ENCODE assay signal across 21 cellular contexts in the genomic region with DNA sequence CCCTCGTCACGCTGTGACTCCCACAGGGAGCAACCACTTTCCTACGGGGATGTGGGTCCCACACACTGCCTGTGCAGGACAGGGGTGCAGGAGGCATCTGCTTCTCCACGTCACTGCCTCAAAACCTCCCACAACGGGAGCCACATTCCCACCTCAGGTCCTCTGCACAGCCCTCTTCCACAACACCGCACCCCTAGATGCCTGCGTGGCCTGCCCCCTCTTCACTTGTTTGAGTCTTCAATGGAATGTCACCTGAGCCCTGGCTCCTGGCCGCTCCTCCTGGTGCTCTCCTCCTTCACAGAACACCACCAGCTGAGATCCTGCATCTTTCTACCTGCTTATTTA.
DNase-seq lines count a peak whose midpoint lies in the region; ATAC-seq and TF ChIP-seq lines count a peak whose summit lies in the region.
"Had no signal": no experiment of that assay in that cellular context is flagged by ENCODE, and none has a peak within 500 bp of the region (broad histone marks: within the 10 kb centered on the region; RNA-seq: fewer than 3 reads in every experiment).

No MANE protein-coding gene starts in this region.

- H3K4me1 Mint-ChIP-seq in endodermal cell = peaks cover 42% of the 10 kb centered on the region

- no peaks in the 10 kb centered on the region for H3K9me3 ChIP-seq in right cardiac atrium (ENCODE audit: control insufficient read depth, low read length)
- no peaks in the 10 kb centered on the region for H3K9me3 ChIP-seq in endodermal cell (ENCODE audit: control insufficient read depth, low read length)
- no peaks in the 10 kb centered on the region for H3K9me3 ChIP-seq in upper lobe of right lung
- no peaks in the 10 kb centered on the region for H3K9me3 ChIP-seq in WERI-Rb-1 (ENCODE audit: severe bottlenecking)
- H3K9me3 ChIP-seq: esophagus muscularis mucosa, neutrophil, Peyer's patch, SK-N-SH, transverse colon had no signal

- peaks cover 12% of the 10 kb centered on the region for H3K9me3 Mint-ChIP-seq in endodermal cell
- H3K9me3 Mint-ChIP-seq: activated T-helper 2 cell treated with anti-CD3 and anti-CD28 coated beads, Interferon-gamma antibody, Interleukin-2, Interleukin-4, amounts not matched to agents 10 μg/mL and 5 μg/mL and 100 μg/mL, durations not matched to agents 14 hours and 24 hours and 36 hours; CD4-positive, CD25-positive, alpha-beta regulatory T cell had no signal

- H3K27ac Mint-ChIP-seq in endodermal cell = peak overlapping the region; percentile 87
- H3K27ac Mint-ChIP-seq: activated T-helper 2 cell treated with anti-CD3 and anti-CD28 coated beads, Interferon-gamma antibody, Interleukin-2, Interleukin-4, amounts not matched to agents 10 μg/mL and 5 μg/mL and 100 μg/mL, durations not matched to agents 14 hours and 24 hours and 36 hours had no signal

- no peak overlapping the region for H3K9ac ChIP-seq in endodermal cell (ENCODE audit: extremely low read depth, low read length, poor library complexity, severe bottlenecking)
- H3K9ac ChIP-seq: SK-N-SH had no signal

- 98% methylated on average over 8 of the region's 8 CpGs for WGBS in right cardiac atrium
- WGBS in endodermal cell (ENCODE audit: insufficient coverage in 1 of 2, insufficient read length in 1 of 2), 2 experiments = 90 to 91% methylated on average over 7 to 8 of the region's 8 CpGs

- H3K27me3 Mint-ChIP-seq in endodermal cell (ENCODE audit: insufficient read depth) = no peaks in the 10 kb centered on the region
- H3K27me3 Mint-ChIP-seq: CD4-positive, CD25-positive, alpha-beta regulatory T cell had no signal

- H3K4me3 ChIP-seq in right cardiac atrium (ENCODE audit: low read length) = no peak overlapping the region
- no peak overlapping the region for H3K4me3 ChIP-seq in endodermal cell (ENCODE audit: low read length)
- H3K4me3 ChIP-seq in upper lobe of right lung = no peak overlapping the region
- H3K4me3 ChIP-seq in WERI-Rb-1 (ENCODE audit: low read depth, low read length) = no peak overlapping the region
- H3K4me3 ChIP-seq: esophagus muscularis mucosa, Peyer's patch, transverse colon had no signal

- H3K4me3 Mint-ChIP-seq in endodermal cell = no peak overlapping the region
- H3K4me3 Mint-ChIP-seq: CD4-positive, CD25-positive, alpha-beta regulatory T cell had no signal

- H3K27me3 ChIP-seq in right cardiac atrium (ENCODE audit: control insufficient read depth, insufficient read depth) (no peaks in the 10 kb centered on the region), endodermal cell (ENCODE audit: control insufficient read depth, insufficient read depth, low read length, poor library complexity, severe bottlenecking) (no peaks in the 10 kb centered on the region), upper lobe of right lung (no peaks in the 10 kb centered on the region), WERI-Rb-1 (ENCODE audit: insufficient read depth, low read depth, severe bottlenecking) (no peaks in the 10 kb centered on the region)
- H3K27me3 ChIP-seq: esophagus muscularis mucosa, neutrophil, Peyer's patch, transverse colon had no signal

- TF ChIP-seq CTCF in endodermal cell (conservative IDR thresholded peaks at IDR 0.05) (no peak), upper lobe of right lung (IDR thresholded peaks at IDR 0.05) (no peak), WERI-Rb-1 (IDR thresholded peaks at IDR 0.05; ENCODE audit: low read depth, low read length) (no peak)

- ATAC-seq in Right ventricle myocardium inferior = no peak
- ATAC-seq in right cardiac atrium = no peak
- ATAC-seq in upper lobe of right lung = no peak
- ATAC-seq in GM18519 (IDR thresholded peaks at IDR 0.05; ENCODE audit: low FRiP score, unreplicated experiment) = no peak

- intact Hi-C loops in Right ventricle myocardium inferior (cut with DNase I) = no loop called here
- intact Hi-C loops in right cardiac atrium (cut with DNase I) = no loop called here
- intact Hi-C loops in upper lobe of right lung (cut with DNase I) = no loop called here

- H3K36me3 Mint-ChIP-seq in endodermal cell (ENCODE audit: low read depth) = peaks cover 21% of the 10 kb centered on the region

- H3K27ac ChIP-seq in right cardiac atrium (ENCODE audit: low read length) = no peak overlapping the region
- H3K27ac ChIP-seq in endodermal cell (ENCODE audit: low read depth, low read length) = no peak overlapping the region
- no peak overlapping the region for H3K27ac ChIP-seq in upper lobe of right lung
- no peak overlapping the region for H3K27ac ChIP-seq in WERI-Rb-1
- H3K27ac ChIP-seq: neutrophil had no signal

- DNase-seq in Right ventricle myocardium inferior (ENCODE audit: missing footprints) (peak; percentile 33), right cardiac atrium (no peak), endodermal cell (peak; percentile 77), mesenteric fat pad (ENCODE audit: low spot score) (peak; percentile 39), upper lobe of right lung (peak; percentile 62), UCSD-AML1 (lab: John Stamatoyannopoulos, UW; ENCODE audit: unreplicated experiment) (no peak), WERI-Rb-1 (no peak)
- DNase-seq: activated CD4-positive, alpha-beta T cell treated with anti-CD3 and anti-CD28 coated beads for 1 hour; caudate nucleus; CD4-positive, CD25-positive, alpha-beta regulatory T cell; GOT3; NCI-H2029 treated with DMSO at 0.1 percent for 48 hours; NCI-H774; SK-N-SH; stimulated activated naive CD4-positive, alpha-beta T cell had no signal

- H3K36me3 ChIP-seq in endodermal cell (ENCODE audit: control insufficient read depth, insufficient read depth, low read length) = peaks cover 5% of the 10 kb centered on the region
- no peaks in the 10 kb centered on the region for H3K36me3 ChIP-seq in upper lobe of right lung
- H3K36me3 ChIP-seq in WERI-Rb-1 = peaks cover 8% of the 10 kb centered on the region; the same call in 1 of the 2 replicates
- H3K36me3 ChIP-seq: esophagus muscularis mucosa, neutrophil, transverse colon had no signal

- H3K4me1 ChIP-seq in right cardiac atrium (ENCODE audit: control insufficient read depth, insufficient read depth, low read length) (peaks cover 5% of the 10 kb centered on the region), endodermal cell (ENCODE audit: control insufficient read depth, insufficient read depth, low read length) (peaks cover 6% of the 10 kb centered on the region), upper lobe of right lung (peaks cover 14% of the 10 kb centered on the region)

Comparison
In these comparisons a context has a peak if more than half of its experiments do, and no peak if none do; other contexts are left out.
1. DNase-seq: peak in Right ventricle myocardium inferior (single experiment), endodermal cell (single experiment), mesenteric fat pad (single experiment) and upper lobe of right lung (single experiment); none in right cardiac atrium (0 of 3), UCSD-AML1 (single experiment) and WERI-Rb-1 (single experiment).